Comparison of ENCODE assay signal across 11 cellular contexts in genomic region chr7:100891555-100891954, GRCh38. TPM values are rescaled to one million over a fixed set of nuclear protein-coding genes. Genes with fewer than 3 reads are reported as not detected.
DNase-seq lines count a peak whose midpoint lies in the region; ATAC-seq and TF ChIP-seq lines count a peak whose summit lies in the region.
"Had no signal": no experiment of that assay in that cellular context is flagged by ENCODE, and none has a peak within 500 bp of the region (broad histone marks: within the 10 kb centered on the region; RNA-seq: fewer than 3 reads in every experiment).

No MANE protein-coding gene starts in this region.

- peaks cover 27% of the 10 kb centered on the region for H3K36me3 ChIP-seq in mesodermal cell (ENCODE audit: control insufficient read depth, insufficient read depth, low read length)

- peaks cover 45% of the 10 kb centered on the region for H3K27me3 Mint-ChIP-seq in CD4-positive, alpha-beta T cell
- H3K27me3 Mint-ChIP-seq in MCF 10A (ENCODE audit: insufficient read depth, unreplicated experiment) = peaks cover 11% of the 10 kb centered on the region

- no peak overlapping the region for H3K4me3 ChIP-seq in mesodermal cell (ENCODE audit: extremely low read depth, insufficient read depth, low read length, poor library complexity, severe bottlenecking)

- POLR2A ChIA-PET in CD4-positive, alpha-beta T cell (lab: Charles Lee) = no interaction called here
- POLR2A ChIA-PET in MCF 10A (lab: Yijun Ruan, JAX) = interaction anchor here (1.4 to 6.5 kb wide), 2 partner anchors 15 to 193 kb away, joined by 3 to 157 read pairs; partner anchors contain the start of genes SRRT and TRIM56

- peaks cover 23% of the 10 kb centered on the region for H3K36me3 Mint-ChIP-seq in CD4-positive, alpha-beta T cell (ENCODE audit: low read depth)
- peaks cover 14% of the 10 kb centered on the region for H3K36me3 Mint-ChIP-seq in MCF 10A (ENCODE audit: insufficient read depth, unreplicated experiment)

- H3K27ac Mint-ChIP-seq in CD4-positive, alpha-beta T cell = peak overlapping the region; percentile 29
- no peak overlapping the region for H3K27ac Mint-ChIP-seq in MCF 10A (ENCODE audit: low read depth, unreplicated experiment)

- H3K9me3 ChIP-seq in CD4-positive, alpha-beta T cell (ENCODE audit: control insufficient read depth, low read length) = no peaks in the 10 kb centered on the region
- no peaks in the 10 kb centered on the region for H3K9me3 ChIP-seq in mesodermal cell (ENCODE audit: control insufficient read depth, low read length)
- H3K9me3 ChIP-seq: tibial artery had no signal

- peaks cover 48% of the 10 kb centered on the region for H3K4me1 Mint-ChIP-seq in CD4-positive, alpha-beta T cell (ENCODE audit: low read depth)
- peaks cover 28% of the 10 kb centered on the region for H3K4me1 Mint-ChIP-seq in MCF 10A (ENCODE audit: insufficient read depth, unreplicated experiment)

- no TSS peak for BruUV-seq in MCF 10A (replicated peaks; lab: Mats Ljungman, UMichigan)

- TF ChIP-seq CTCF in CD4-positive, alpha-beta T cell (IDR thresholded peaks at IDR 0.05) = no peak
- TF ChIP-seq CTCF in MCF 10A (IDR thresholded peaks at IDR 0.05; ENCODE audit: unreplicated experiment) = no peak

- intact Hi-C loops in CD4-positive, alpha-beta T cell (cut with DNase I, micrococcal nuclease) = loop anchor here in 1 of 2 experiments (5.0 to 10.0 kb wide), 3 partner anchors 186 to 393 kb away; partner anchors contain the start of genes PLOD3 and ZNHIT1
- intact Hi-C loops in MCF 10A (cut with micrococcal nuclease) = no loop called here

- H3K4me1 ChIP-seq in mesodermal cell (ENCODE audit: control insufficient read depth, insufficient read depth, low read length, poor library complexity, severe bottlenecking) = peaks cover 20% of the 10 kb centered on the region

- peaks cover 53% of the 10 kb centered on the region for H3K27me3 ChIP-seq in CD4-positive, alpha-beta T cell (ENCODE audit: control insufficient read depth, insufficient read depth, low read length)

- CTCF ChIA-PET in CD4-positive, alpha-beta T cell (lab: Charles Lee) = interaction anchor here (0.6 kb wide), 1 partner anchor 163 kb away, joined by 3 read pairs; no protein-coding TSS in a partner anchor
- CTCF ChIA-PET in MCF 10A (lab: Yijun Ruan, JAX) = interaction anchor here (0.6 to 1.1 kb wide), 4 partner anchors 166 to 820 kb away, joined by 3 to 6 read pairs (median 4); no protein-coding TSS in a partner anchor

- no peak for ATAC-seq in CD4-positive, alpha-beta T cell (ENCODE audit: poor library complexity)

- no peak for DNase-seq in CD4-positive, alpha-beta T cell
- DNase-seq in HT1080 (ENCODE audit: low read depth) = peak; percentile 74
- DNase-seq in MCF 10A (ENCODE audit: unreplicated experiment) = peak; percentile 52
- DNase-seq in GDM1 (lab: John Stamatoyannopoulos, UW) = no peak
- no peak for DNase-seq in stimulated activated CD4-positive, alpha-beta T cell treated with anti-CD3 and anti-CD28 coated beads, Interleukin-4, amount 100 ng/mL, for 4 hours
- DNase-seq in SKM-1 (lab: John Stamatoyannopoulos, UW; ENCODE audit: unreplicated experiment) = no peak
- DNase-seq in GOT3 (lab: John Stamatoyannopoulos, UW) = no peak
- DNase-seq: NCI-H1092; stimulated activated CD4-positive, alpha-beta T cell treated with anti-CD3 and anti-CD28 coated beads, Interleukin-2, amount 100 ng/mL, for 24 hours; tibial artery had no signal

- no CpG with 5 or more reads among the region's 4 CpGs for WGBS in mesodermal cell (ENCODE audit: insufficient coverage in 2 of 2), 2 experiments

- peak overlapping the region; percentile 88 for H3K4me3 Mint-ChIP-seq in CD4-positive, alpha-beta T cell
- peak overlapping the region; percentile 51 for H3K4me3 Mint-ChIP-seq in MCF 10A (ENCODE audit: unreplicated experiment)

- H3K27ac ChIP-seq in CD4-positive, alpha-beta T cell (ENCODE audit: low read depth, low read length) = no peak overlapping the region
- peak overlapping the region; percentile 86 for H3K27ac ChIP-seq in mesodermal cell (ENCODE audit: low read depth, low read length, severe bottlenecking)

- no peaks in the 10 kb centered on the region for H3K9me3 Mint-ChIP-seq in CD4-positive, alpha-beta T cell
- no peaks in the 10 kb centered on the region for H3K9me3 Mint-ChIP-seq in MCF 10A (ENCODE audit: unreplicated experiment)

RNA-seq across cellular contexts. Expression of gene UFSP1, which starts 2.0 kb away (rescaled TPM):
- total RNA-seq in CD4-positive, alpha-beta T cell = 1 to 10 TPM; 1.1 to 1.5 TPM
- 7.4 and 8.9 TPM in 2 replicates for total RNA-seq in HT1080 (2014; rRNA removed; shearing (Covaris generic))
- 5.6 and 6.6 TPM in 2 replicates for polyA plus RNA-seq in HT1080 (2015; cell fraction: cytosol; rRNA removed)
- polyA plus RNA-seq in HT1080 (2015; cell fraction: nucleus; rRNA removed) = 4.8 and 5.2 TPM in 2 replicates
- 2.8 and 3.4 TPM in 2 replicates for total RNA-seq in MCF 10A (2022)
- polyA plus RNA-seq in mesodermal cell (2013, experiment 1 of 2) = 1.5 TPM
- polyA plus RNA-seq in mesodermal cell (2013, experiment 2 of 2) = 0.86 TPM

RNA-seq across cellular contexts. Expression of gene ACHE, which starts 4.1 kb away (rescaled TPM):
- total RNA-seq in CD4-positive, alpha-beta T cell = under 1 TPM; 0.14 to 0.22 TPM
- total RNA-seq in HT1080 (2014; rRNA removed; shearing (Covaris generic)) = 0.27 TPM in 1 of 2 replicates, not detected in the other
- 0.10 TPM in 1 of 2 replicates, not detected in the other for polyA plus RNA-seq in HT1080 (2015; cell fraction: cytosol; rRNA removed)
- 0.26 TPM in 1 of 2 replicates, not detected in the other for polyA plus RNA-seq in HT1080 (2015; cell fraction: nucleus; rRNA removed)
- 0.30 and 0.37 TPM in 2 replicates for total RNA-seq in MCF 10A (2022)
- polyA plus RNA-seq in mesodermal cell (2013, experiment 1 of 2) = 16.8 TPM
- 12.7 TPM for polyA plus RNA-seq in mesodermal cell (2013, experiment 2 of 2)

RNA-seq across cellular contexts. Expression of gene SRRT, which starts 16.7 kb away (rescaled TPM):
- total RNA-seq in CD4-positive, alpha-beta T cell = 100 to 1,000 TPM; 355 to 382 TPM
- 119 and 127 TPM in 2 replicates for total RNA-seq in HT1080 (2014; rRNA removed; shearing (Covaris generic))
- 75.3 and 80.4 TPM in 2 replicates for polyA plus RNA-seq in HT1080 (2015; cell fraction: cytosol; rRNA removed)
- polyA plus RNA-seq in HT1080 (2015; cell fraction: nucleus; rRNA removed) = 324 and 334 TPM in 2 replicates
- 111 and 142 TPM in 2 replicates for total RNA-seq in MCF 10A (2022)
- polyA plus RNA-seq in mesodermal cell (2013, experiment 1 of 2) = 89.6 TPM
- 82.7 TPM for polyA plus RNA-seq in mesodermal cell (2013, experiment 2 of 2)

RNA-seq across cellular contexts. Expression of gene TRIP6, which starts 24.4 kb away (rescaled TPM):
- 1 to 10 TPM; 4.3 to 6.1 TPM for total RNA-seq in CD4-positive, alpha-beta T cell
- 164 and 171 TPM in 2 replicates for total RNA-seq in HT1080 (2014; rRNA removed; shearing (Covaris generic))
- polyA plus RNA-seq in HT1080 (2015; cell fraction: cytosol; rRNA removed) = 178 and 186 TPM in 2 replicates
- polyA plus RNA-seq in HT1080 (2015; cell fraction: nucleus; rRNA removed) = 209 and 215 TPM in 2 replicates
- total RNA-seq in MCF 10A (2022) = 106 and 132 TPM in 2 replicates
- 86.0 TPM for polyA plus RNA-seq in mesodermal cell (2013, experiment 1 of 2)
- polyA plus RNA-seq in mesodermal cell (2013, experiment 2 of 2) = 68.8 TPM

RNA-seq across cellular contexts. Expression of gene SLC12A9, which starts 39.0 kb away (rescaled TPM):
- 10 to 100 TPM; 26.3 to 28.2 TPM for total RNA-seq in CD4-positive, alpha-beta T cell
- 19.9 and 27.4 TPM in 2 replicates for total RNA-seq in HT1080 (2014; rRNA removed; shearing (Covaris generic))
- polyA plus RNA-seq in HT1080 (2015; cell fraction: cytosol; rRNA removed) = 11.5 and 12.0 TPM in 2 replicates
- 45.7 and 48.0 TPM in 2 replicates for polyA plus RNA-seq in HT1080 (2015; cell fraction: nucleus; rRNA removed)
- 19.2 and 21.0 TPM in 2 replicates for total RNA-seq in MCF 10A (2022)
- 16.4 TPM for polyA plus RNA-seq in mesodermal cell (2013, experiment 1 of 2)
- polyA plus RNA-seq in mesodermal cell (2013, experiment 2 of 2) = 14.7 TPM

Comparison
In these comparisons a context has a peak if more than half of its experiments do, and no peak if none do; other contexts are left out.
1. DNase-seq: peak in HT1080 (single experiment) and MCF 10A (single experiment); none in CD4-positive, alpha-beta T cell (0 of 10), GDM1 (single experiment), stimulated activated CD4-positive, alpha-beta T cell treated with anti-CD3 and anti-CD28 coated beads, Interleukin-4, amount 100 ng/mL, for 4 hours (0 of 2), SKM-1 (single experiment) and GOT3 (single experiment).